39 cellular contexts compared by ENCODE assay signal in the genomic region with DNA sequence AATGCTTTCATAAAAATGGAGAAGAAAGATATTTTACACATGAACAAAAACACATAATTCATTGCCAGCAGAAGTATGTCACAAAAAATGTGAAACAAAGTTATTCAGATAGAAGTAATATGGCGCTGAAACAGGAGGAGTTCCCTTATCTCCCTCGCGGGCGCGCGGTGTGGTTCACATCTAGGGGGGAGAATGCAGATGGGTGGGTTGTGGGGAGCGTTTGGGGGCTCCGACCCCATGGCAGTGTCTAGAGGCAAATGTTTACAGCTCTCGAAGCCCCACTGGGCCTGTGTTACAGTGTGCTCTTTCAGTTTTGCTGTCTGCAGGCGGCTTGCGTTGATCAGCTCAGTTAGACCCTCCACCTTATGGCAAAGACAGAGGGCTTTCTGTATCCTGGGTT. TPM values are rescaled to one million over a fixed set of nuclear protein-coding genes. Genes with fewer than 3 reads are reported as not detected.
"Had no signal": no experiment of that assay in that cellular context is flagged by ENCODE, and none has a peak within 500 bp of the region (broad histone marks: within the 10 kb centered on the region; RNA-seq: fewer than 3 reads in every experiment).

No MANE protein-coding gene starts in this region.

- H3K36me3 ChIP-seq: ascending aorta, cardiac muscle cell, WERI-Rb-1 had no signal

- DNase-seq: activated CD4-positive, alpha-beta memory T cell treated with anti-CD3 and anti-CD28 coated beads, Interleukin-2, amount 10 ng/mL, durations not matched to agents 7 days and 5 days; activated CD4-positive, alpha-beta T cell treated with anti-CD3 and anti-CD28 coated beads for 1 hour; activated CD4-positive, alpha-beta T cell treated with anti-CD3 and anti-CD28 coated beads for 36 hours; activated CD4-positive, alpha-beta T cell treated with anti-CD3 and anti-CD28 coated beads for 48 hours; activated CD4-positive, alpha-beta T cell treated with anti-CD3 and anti-CD28 coated beads, Interleukin-2, amount 10 ng/mL, durations not matched to agents 7 days and 5 days; activated CD4-positive, alpha-beta T cell treated with anti-CD3 and anti-CD28 coated beads, Interleukin-2, amount 50 U/mL, for 48 hours; activated CD4-positive, CD25-positive, alpha-beta regulatory T cell; activated CD8-positive, alpha-beta memory T cell treated with anti-CD3 and anti-CD28 coated beads for 24 hours; activated CD8-positive, alpha-beta memory T cell treated with anti-CD3 and anti-CD28 coated beads, Interleukin-2, amount 10 ng/mL, durations not matched to agents 7 days and 5 days; activated CD8-positive, alpha-beta memory T cell treated with anti-CD3 and anti-CD28 coated beads, Interleukin-2, amount 50 U/mL, for 48 hours; activated CD8-positive, alpha-beta T cell treated with anti-CD3 and anti-CD28 coated beads, Interleukin-2, amount 10 ng/mL, durations not matched to agents 7 days and 5 days; activated effector memory CD4-positive, alpha-beta T cell treated with Interleukin-2 at 50 U/mL for 16 hours; activated gamma-delta T cell; activated naive CD4-positive, alpha-beta T cell treated with anti-CD3 and anti-CD28 coated beads for 36 hours; activated naive CD8-positive, alpha-beta T cell treated with anti-CD3 and anti-CD28 coated beads, Interleukin-2, amount 10 ng/mL, durations not matched to agents 7 days and 5 days; activated naive CD8-positive, alpha-beta T cell treated with anti-CD3 and anti-CD28 coated beads, Interleukin-2, amount 50 U/mL, for 24 hours; activated T-cell treated with anti-CD3 and anti-CD28 coated beads, Interleukin-2, amount 50 U/mL, for 24 hours; activated T-cell treated with anti-CD3 and anti-CD28 coated beads, Interleukin-2, amount 50 U/mL, for 48 hours; amygdala; anterior cingulate cortex; caudate nucleus; cerebellar nuclear complex; T-helper 1 cell; T-helper 2 cell; T-helper 9 cell; WERI-Rb-1 had no signal

- H3K27ac Mint-ChIP-seq: activated CD4-positive, alpha-beta memory T cell treated with anti-CD3 and anti-CD28 coated beads, Interleukin-2, amount 10 ng/mL, durations not matched to agents 7 days and 5 days; activated CD4-positive, alpha-beta T cell treated with anti-CD3 and anti-CD28 coated beads for 36 hours; activated CD4-positive, alpha-beta T cell treated with anti-CD3 and anti-CD28 coated beads, Interleukin-2, amount 10 ng/mL, durations not matched to agents 7 days and 5 days; activated CD8-positive, alpha-beta memory T cell treated with anti-CD3 and anti-CD28 coated beads, Interleukin-2, amount 10 ng/mL, durations not matched to agents 7 days and 5 days; activated CD8-positive, alpha-beta T cell treated with anti-CD3 and anti-CD28 coated beads, Interleukin-2, amount 10 ng/mL, durations not matched to agents 7 days and 5 days; activated naive CD4-positive, alpha-beta T cell treated with anti-CD3 and anti-CD28 coated beads for 36 hours; activated naive CD4-positive, alpha-beta T cell treated with anti-CD3 and anti-CD28 coated beads, Interleukin-2, amount 50 U/mL, for 24 hours; activated naive CD8-positive, alpha-beta T cell; activated naive CD8-positive, alpha-beta T cell treated with anti-CD3 and anti-CD28 coated beads, Interleukin-2, amount 10 ng/mL, durations not matched to agents 7 days and 5 days; activated naive CD8-positive, alpha-beta T cell treated with anti-CD3 and anti-CD28 coated beads, Interleukin-2, amount 50 U/mL, for 24 hours; activated T-cell treated with anti-CD3 and anti-CD28 coated beads, Interleukin-2, amount 50 U/mL, for 24 hours; activated T-helper 2 cell treated with anti-CD3 and anti-CD28 coated beads, Interferon-gamma antibody, Interleukin-2, Interleukin-4, amounts not matched to agents 10 μg/mL and 5 μg/mL and 100 μg/mL, durations not matched to agents 14 hours and 24 hours and 36 hours; brain; T-helper 1 cell treated with Interleukin-12 subunit alpha and Interleukin-12 subunit beta and Interleukin-4 antibody, amounts not matched to agents 30 μg/mL and 1 μg/mL, for 36 hours; T-helper 2 cell treated with Interferon-gamma antibody and Interleukin-4, amounts not matched to agents 5 μg/mL and 100 μg/mL, for 36 hours; WTC11 had no signal

- H3K9me3 ChIP-seq: ascending aorta had no signal

- H3K4me3 Mint-ChIP-seq: activated CD4-positive, alpha-beta memory T cell treated with anti-CD3 and anti-CD28 coated beads, Interleukin-2, amount 10 ng/mL, durations not matched to agents 7 days and 5 days; activated CD4-positive, alpha-beta T cell treated with anti-CD3 and anti-CD28 coated beads for 36 hours; activated CD4-positive, alpha-beta T cell treated with anti-CD3 and anti-CD28 coated beads, Interleukin-2, amount 10 ng/mL, durations not matched to agents 7 days and 5 days; activated CD8-positive, alpha-beta memory T cell treated with anti-CD3 and anti-CD28 coated beads, Interleukin-2, amount 10 ng/mL, durations not matched to agents 7 days and 5 days; activated CD8-positive, alpha-beta T cell treated with anti-CD3 and anti-CD28 coated beads, Interleukin-2, amount 10 ng/mL, durations not matched to agents 7 days and 5 days; activated naive CD4-positive, alpha-beta T cell treated with anti-CD3 and anti-CD28 coated beads for 36 hours; activated naive CD4-positive, alpha-beta T cell treated with anti-CD3 and anti-CD28 coated beads, Interleukin-2, amount 50 U/mL, for 24 hours; activated naive CD8-positive, alpha-beta T cell; activated naive CD8-positive, alpha-beta T cell treated with anti-CD3 and anti-CD28 coated beads, Interleukin-2, amount 10 ng/mL, durations not matched to agents 7 days and 5 days; activated naive CD8-positive, alpha-beta T cell treated with anti-CD3 and anti-CD28 coated beads, Interleukin-2, amount 50 U/mL, for 24 hours; activated T-cell treated with anti-CD3 and anti-CD28 coated beads, Interleukin-2, amount 50 U/mL, for 24 hours; brain; central memory CD8-positive, alpha-beta T cell; T-helper 1 cell treated with Interleukin-12 subunit alpha and Interleukin-12 subunit beta and Interleukin-4 antibody, amounts not matched to agents 30 μg/mL and 1 μg/mL, for 36 hours; T-helper 2 cell treated with Interferon-gamma antibody and Interleukin-4, amounts not matched to agents 5 μg/mL and 100 μg/mL, for 36 hours; WTC11 had no signal

- H3K4me1 Mint-ChIP-seq: activated CD4-positive, alpha-beta memory T cell treated with anti-CD3 and anti-CD28 coated beads, Interleukin-2, amount 10 ng/mL, durations not matched to agents 7 days and 5 days; activated CD4-positive, alpha-beta T cell treated with anti-CD3 and anti-CD28 coated beads for 36 hours; activated CD4-positive, alpha-beta T cell treated with anti-CD3 and anti-CD28 coated beads, Interleukin-2, amount 10 ng/mL, durations not matched to agents 7 days and 5 days; activated CD8-positive, alpha-beta memory T cell treated with anti-CD3 and anti-CD28 coated beads, Interleukin-2, amount 10 ng/mL, durations not matched to agents 7 days and 5 days; activated naive CD4-positive, alpha-beta T cell treated with anti-CD3 and anti-CD28 coated beads, Interleukin-2, amount 50 U/mL, for 24 hours; activated naive CD8-positive, alpha-beta T cell treated with anti-CD3 and anti-CD28 coated beads, Interleukin-2, amount 10 ng/mL, durations not matched to agents 7 days and 5 days; activated naive CD8-positive, alpha-beta T cell treated with anti-CD3 and anti-CD28 coated beads, Interleukin-2, amount 50 U/mL, for 24 hours; brain; central memory CD8-positive, alpha-beta T cell had no signal

- H3K4me1 ChIP-seq: ascending aorta had no signal

- ATAC-seq: activated CD4-positive, alpha-beta T cell treated with anti-CD3 and anti-CD28 coated beads for 36 hours; activated CD4-positive, CD25-positive, alpha-beta regulatory T cell treated with anti-CD3 and anti-CD28 coated beads, Interleukin-2, amount 50 U/mL, for 24 hours; activated CD8-positive, alpha-beta memory T cell treated with anti-CD3 and anti-CD28 coated beads, Interleukin-2, amount 10 ng/mL, durations not matched to agents 7 days and 5 days; activated CD8-positive, alpha-beta T cell treated with anti-CD3 and anti-CD28 coated beads, Interleukin-2, amount 10 ng/mL, durations not matched to agents 7 days and 5 days; activated naive CD8-positive, alpha-beta T cell treated with anti-CD3 and anti-CD28 coated beads, Interleukin-2, amount 50 U/mL, for 24 hours; WTC11 had no signal

- H3K4me3 ChIP-seq: ascending aorta, cardiac muscle cell had no signal

- H3K27ac ChIP-seq: ascending aorta, cardiac muscle cell, WERI-Rb-1 had no signal

- H3K36me3 Mint-ChIP-seq: activated CD8-positive, alpha-beta memory T cell treated with anti-CD3 and anti-CD28 coated beads, Interleukin-2, amount 10 ng/mL, durations not matched to agents 7 days and 5 days; activated naive CD4-positive, alpha-beta T cell treated with anti-CD3 and anti-CD28 coated beads, Interleukin-2, amount 50 U/mL, for 24 hours; activated naive CD8-positive, alpha-beta T cell; activated naive CD8-positive, alpha-beta T cell treated with anti-CD3 and anti-CD28 coated beads, Interleukin-2, amount 10 ng/mL, durations not matched to agents 7 days and 5 days; brain had no signal

- H3K27me3 Mint-ChIP-seq: activated CD4-positive, alpha-beta memory T cell treated with anti-CD3 and anti-CD28 coated beads, Interleukin-2, amount 10 ng/mL, durations not matched to agents 7 days and 5 days; activated CD4-positive, alpha-beta T cell treated with anti-CD3 and anti-CD28 coated beads, Interleukin-2, amount 10 ng/mL, durations not matched to agents 7 days and 5 days; activated CD8-positive, alpha-beta memory T cell treated with anti-CD3 and anti-CD28 coated beads, Interleukin-2, amount 10 ng/mL, durations not matched to agents 7 days and 5 days; activated naive CD8-positive, alpha-beta T cell treated with anti-CD3 and anti-CD28 coated beads, Interleukin-2, amount 10 ng/mL, durations not matched to agents 7 days and 5 days; activated naive CD8-positive, alpha-beta T cell treated with anti-CD3 and anti-CD28 coated beads, Interleukin-2, amount 50 U/mL, for 24 hours; activated T-cell treated with anti-CD3 and anti-CD28 coated beads, Interleukin-2, amount 50 U/mL, for 24 hours; brain; central memory CD8-positive, alpha-beta T cell had no signal

- FAIRE-seq: bronchial epithelial cell, TTC549 had no signal

- H3K27me3 ChIP-seq: ascending aorta, cardiac muscle cell had no signal

- H3K9me3 Mint-ChIP-seq: activated CD4-positive, alpha-beta memory T cell treated with anti-CD3 and anti-CD28 coated beads, Interleukin-2, amount 10 ng/mL, durations not matched to agents 7 days and 5 days; activated CD4-positive, alpha-beta T cell treated with anti-CD3 and anti-CD28 coated beads, Interleukin-2, amount 10 ng/mL, durations not matched to agents 7 days and 5 days; activated naive CD4-positive, alpha-beta T cell treated with anti-CD3 and anti-CD28 coated beads for 36 hours; activated naive CD4-positive, alpha-beta T cell treated with anti-CD3 and anti-CD28 coated beads, Interleukin-2, amount 50 U/mL, for 24 hours; activated naive CD8-positive, alpha-beta T cell treated with anti-CD3 and anti-CD28 coated beads, Interleukin-2, amount 10 ng/mL, durations not matched to agents 7 days and 5 days; activated naive CD8-positive, alpha-beta T cell treated with anti-CD3 and anti-CD28 coated beads, Interleukin-2, amount 50 U/mL, for 24 hours; activated T-cell treated with anti-CD3 and anti-CD28 coated beads, Interleukin-2, amount 50 U/mL, for 24 hours; activated T-helper 2 cell treated with anti-CD3 and anti-CD28 coated beads, Interferon-gamma antibody, Interleukin-2, Interleukin-4, amounts not matched to agents 10 μg/mL and 5 μg/mL and 100 μg/mL, durations not matched to agents 14 hours and 24 hours and 36 hours; brain; T-helper 1 cell treated with Interleukin-12 subunit alpha and Interleukin-12 subunit beta and Interleukin-4 antibody, amounts not matched to agents 30 μg/mL and 1 μg/mL, for 36 hours; T-helper 2 cell treated with Interferon-gamma antibody and Interleukin-4, amounts not matched to agents 5 μg/mL and 100 μg/mL, for 36 hours had no signal

RNA-seq across cellular contexts. Expression of gene HTR1F, which starts 31.2 kb away (rescaled TPM):
- total RNA-seq: activated CD4-positive, alpha-beta memory T cell treated with anti-CD3 and anti-CD28 coated beads, Interleukin-2, amount 10 ng/mL, durations not matched to agents 7 days and 5 days; activated CD4-positive, alpha-beta T cell treated with anti-CD3 and anti-CD28 coated beads for 36 hours; activated CD4-positive, alpha-beta T cell treated with anti-CD3 and anti-CD28 coated beads, Interleukin-2, amount 10 ng/mL, durations not matched to agents 7 days and 5 days; activated CD8-positive, alpha-beta memory T cell treated with anti-CD3 and anti-CD28 coated beads, Interleukin-2, amount 10 ng/mL, durations not matched to agents 7 days and 5 days; activated CD8-positive, alpha-beta T cell treated with anti-CD3 and anti-CD28 coated beads, Interleukin-2, amount 10 ng/mL, durations not matched to agents 7 days and 5 days; activated naive CD4-positive, alpha-beta T cell treated with anti-CD3 and anti-CD28 coated beads for 36 hours; activated naive CD8-positive, alpha-beta T cell treated with anti-CD3 and anti-CD28 coated beads, Interleukin-2, amount 10 ng/mL, durations not matched to agents 7 days and 5 days; activated T-helper 2 cell treated with anti-CD3 and anti-CD28 coated beads, Interferon-gamma antibody, Interleukin-2, Interleukin-4, amounts not matched to agents 10 μg/mL and 5 μg/mL and 100 μg/mL, durations not matched to agents 14 hours and 24 hours and 36 hours; ascending aorta; bronchial epithelial cell; cardiac muscle cell had no signal
- polyA plus RNA-seq: cardiac muscle cell had no signal
